Comparison of ENCODE assay signal across 13 cellular contexts in genomic region chr22:27223317-27224177, GRCh38.
DNase-seq lines count a peak whose midpoint lies in the region; ATAC-seq and TF ChIP-seq lines count a peak whose summit lies in the region.
"Had no signal": no experiment of that assay in that cellular context is flagged by ENCODE, and none has a peak within 500 bp of the region (broad histone marks: within the 10 kb centered on the region; RNA-seq: fewer than 3 reads in every experiment).

No MANE protein-coding gene starts in this region.

- H3K4me3 ChIP-seq in MG63 = no peak overlapping the region
- H3K4me3 ChIP-seq in esophagus muscularis mucosa = no peak overlapping the region
- H3K4me3 ChIP-seq: testis had no signal

- peak; percentile 35 for ATAC-seq in omental fat pad (ENCODE audit: low FRiP score)
- ATAC-seq: naive thymus-derived CD8-positive, alpha-beta T cell had no signal

- H3K27ac ChIP-seq in esophagus muscularis mucosa (replicated peaks in 1 of 4) = peak overlapping the region; percentile 46 to 79 (median 54)
- H3K27ac ChIP-seq: testis had no signal

- intact Hi-C loops in esophagus muscularis mucosa (cut with DNase I) = no loop called here

- 31% methylated on average over 3 of the region's 3 CpGs for WGBS in esophagus muscularis mucosa

- no peak for TF ChIP-seq CTCF in esophagus muscularis mucosa (IDR thresholded peaks at IDR 0.05)
- no peak for TF ChIP-seq CTCF in omental fat pad (IDR thresholded peaks at IDR 0.05)

- H3K9me3 ChIP-seq in MG63 (peaks cover 12% of the 10 kb centered on the region), esophagus muscularis mucosa (peaks cover 0 to 8% (median 7%) of the 10 kb centered on the region in 4 donors)
- H3K9me3 ChIP-seq: testis had no signal

- H3K36me3 ChIP-seq in MG63 = no peaks in the 10 kb centered on the region
- H3K36me3 ChIP-seq in esophagus muscularis mucosa = no peaks in the 10 kb centered on the region

- DNase-seq in Daoy (ENCODE audit: low read depth) (peak; percentile 86), MG63 (peak; percentile 80), esophagus muscularis mucosa (ENCODE audit: extremely low spot score) (no peak), omental fat pad (ENCODE audit: low spot score) (no peak), Ammon's horn (ENCODE audit: low spot score) (no peak), putamen (ENCODE audit: low spot score) (no peak), NCI-H1092 treated with DMSO at 0.1 percent for 48 hours (lab: John Stamatoyannopoulos, UW) (no peak)
- DNase-seq in stimulated activated CD4-positive, alpha-beta T cell treated with anti-CD3 and anti-CD28 coated beads, Interleukin-4, amount 100 ng/mL, for 4 hours = no peak
- DNase-seq: DMS53; Kasumi-1; naive thymus-derived CD8-positive, alpha-beta T cell; NCI-H510A treated with DMSO at 0.1 percent for 48 hours had no signal

- TF ChIP-seq POLR2A in esophagus muscularis mucosa (IDR thresholded peaks at IDR 0.05; ENCODE audit: low read depth) = no peak

- H3K27me3 ChIP-seq in MG63 (no peaks in the 10 kb centered on the region), esophagus muscularis mucosa (no peaks in the 10 kb centered on the region)
- H3K27me3 ChIP-seq: testis had no signal

- no peak for TF ChIP-seq EP300 in esophagus muscularis mucosa (IDR thresholded peaks at IDR 0.05)

- peaks cover 0 to 40% (median 33%) of the 10 kb centered on the region in 4 donors for H3K4me1 ChIP-seq in esophagus muscularis mucosa

Comparison
In these comparisons a context has a peak if more than half of its experiments do, and no peak if none do; other contexts are left out.
1. DNase-seq: peak in Daoy (single experiment) and MG63 (single experiment); none in esophagus muscularis mucosa (single experiment), omental fat pad (single experiment), Ammon's horn (single experiment), putamen (single experiment), stimulated activated CD4-positive, alpha-beta T cell treated with anti-CD3 and anti-CD28 coated beads, Interleukin-4, amount 100 ng/mL, for 4 hours (0 of 2) and NCI-H1092 treated with DMSO at 0.1 percent for 48 hours (single experiment).